In the genomic region with DNA sequence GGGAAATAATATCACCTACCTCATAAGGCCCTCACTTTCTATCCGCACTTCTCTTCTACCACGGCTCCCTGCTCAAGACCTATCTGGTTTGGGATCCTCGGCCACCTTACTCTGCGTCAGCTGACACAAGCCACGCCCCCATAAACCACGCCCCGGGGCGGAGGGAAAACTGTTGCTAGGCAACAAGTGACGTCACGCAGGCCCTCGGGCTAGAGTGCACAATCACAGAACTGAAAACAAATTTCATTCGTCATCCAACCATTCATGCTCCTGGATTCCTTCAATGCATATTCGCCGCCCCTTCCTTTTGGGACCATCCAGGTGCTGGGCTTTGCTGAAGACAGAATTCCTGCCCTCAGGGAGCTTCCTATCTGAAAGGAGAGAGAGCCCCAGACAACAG, we compare ENCODE assay signal across 13 cellular contexts.
DNase-seq lines count a peak whose midpoint lies in the region; ATAC-seq, FAIRE-seq and TF ChIP-seq lines count a peak whose summit lies in the region.
"Had no signal": no experiment of that assay in that cellular context is flagged by ENCODE, and none has a peak within 500 bp of the region (broad histone marks: within the 10 kb centered on the region; RNA-seq: fewer than 3 reads in every experiment).

No MANE protein-coding gene starts in this region.

- no peak for FAIRE-seq in A549 (lab: Jason Lieb, UNC)
- FAIRE-seq in endothelial cell of umbilical vein (lab: Jason Lieb, UNC) = peak; percentile 35
- FAIRE-seq in small intestine (lab: Jason Lieb, UNC) = no peak

- TF ChIP-seq CTCF in A549 (IDR thresholded peaks at IDR 0.05) (no peak), Calu3 (IDR thresholded peaks at IDR 0.05; ENCODE audit: unreplicated experiment) (no peak), endothelial cell of umbilical vein (IDR thresholded peaks at IDR 0.05; ENCODE audit: extremely low read depth in 1 of 2, insufficient read depth in 1 of 2, low read depth in 1 of 2, low read length in 2 of 2) (no peak)

- H3K27ac ChIP-seq in A549 = no peak overlapping the region
- no peak overlapping the region for H3K27ac ChIP-seq in endothelial cell of umbilical vein (ENCODE audit: insufficient read depth, low read depth, low read length)
- H3K27ac ChIP-seq in small intestine (ENCODE audit: low read depth in 1 of 2, low read length in 1 of 2) = no peak overlapping the region
- H3K27ac ChIP-seq: heart right ventricle, KMS-11 had no signal

- H4K20me1 ChIP-seq in endothelial cell of umbilical vein (replicated peaks; ENCODE audit: control insufficient read depth, extremely low read depth, insufficient read depth, low read length) = no peaks in the 10 kb centered on the region

- H3K9me3 ChIP-seq in A549 = no peaks in the 10 kb centered on the region
- H3K9me3 ChIP-seq in endothelial cell of umbilical vein (replicated peaks; ENCODE audit: control insufficient read depth, insufficient read depth, low read length) = no peaks in the 10 kb centered on the region
- H3K9me3 ChIP-seq in small intestine (ENCODE audit: control insufficient read depth, low read depth) = no peaks in the 10 kb centered on the region

- H3K79me2 ChIP-seq in endothelial cell of umbilical vein (ENCODE audit: control insufficient read depth, insufficient read depth, low read length) = no peaks in the 10 kb centered on the region

- TF ChIP-seq POLR2A in A549 (IDR thresholded peaks at IDR 0.05; ENCODE audit: low read length) = no peak
- no peak for TF ChIP-seq POLR2A in endothelial cell of umbilical vein (IDR thresholded peaks at IDR 0.05; ENCODE audit: low read depth, low read length)

- POLR2A ChIA-PET in A549 (lab: Yijun Ruan, JAX) (no interaction called here), endothelial cell of umbilical vein (lab: Charles Lee) (no interaction called here)

- CTCF ChIA-PET in A549 (lab: Yijun Ruan, JAX) (no interaction called here), Calu3 (lab: Charles Lee) (no interaction called here), endothelial cell of umbilical vein (lab: Charles Lee) (no interaction called here)

- H3K9me1 ChIP-seq in endothelial cell of umbilical vein (replicated peaks; ENCODE audit: control insufficient read depth, extremely low read depth, insufficient read depth, low read length) = no peaks in the 10 kb centered on the region

- TF ChIP-seq RAD21 in A549 (conservative IDR thresholded peaks at IDR 0.05 in 1 of 2, IDR thresholded peaks at IDR 0.05 in 1 of 2) = no peak

- H3K4me2 ChIP-seq in A549 = no peak overlapping the region
- no peak overlapping the region for H3K4me2 ChIP-seq in endothelial cell of umbilical vein (ENCODE audit: insufficient read depth, low read length)
- H3K4me2 ChIP-seq: KMS-11 had no signal

- H3K27me3 ChIP-seq in endothelial cell of umbilical vein (ENCODE audit: control insufficient read depth in 2 of 2, insufficient read depth in 2 of 2, low read length in 2 of 2) = no peaks in the 10 kb centered on the region
- no peaks in the 10 kb centered on the region for H3K27me3 ChIP-seq in small intestine (ENCODE audit: control insufficient read depth in 2 of 2, insufficient read depth in 2 of 2, low read length in 2 of 2)

- H3K4me3 Mint-ChIP-seq in Calu3 (ENCODE audit: low read depth, unreplicated experiment) = no peak overlapping the region
- H3K4me3 Mint-ChIP-seq: activated naive CD8-positive, alpha-beta T cell treated with anti-CD3 and anti-CD28 coated beads, Interleukin-2, amount 10 ng/mL, durations not matched to agents 7 days and 5 days had no signal

- no peaks in the 10 kb centered on the region for H3K9me3 Mint-ChIP-seq in Calu3 (ENCODE audit: low read depth, unreplicated experiment)
- H3K9me3 Mint-ChIP-seq: activated naive CD8-positive, alpha-beta T cell treated with anti-CD3 and anti-CD28 coated beads, Interleukin-2, amount 10 ng/mL, durations not matched to agents 7 days and 5 days had no signal

- no peaks in the 10 kb centered on the region for H3K4me1 ChIP-seq in A549
- H3K4me1 ChIP-seq in endothelial cell of umbilical vein (ENCODE audit: control insufficient read depth, extremely low read depth, insufficient read depth, low read length) = no peaks in the 10 kb centered on the region
- H3K4me1 ChIP-seq in small intestine (ENCODE audit: control insufficient read depth in 2 of 2, insufficient read depth in 1 of 2, low read depth in 1 of 2, low read length in 1 of 2) = no peaks in the 10 kb centered on the region
- H3K4me1 ChIP-seq: heart right ventricle had no signal

- H3K4me3 ChIP-seq in A549 (no peak overlapping the region), endothelial cell of umbilical vein (replicated peaks in 1 of 3; ENCODE audit: insufficient read depth in 1 of 3, low read depth in 1 of 3, low read length in 3 of 3) (no peak overlapping the region), small intestine (ENCODE audit: low read depth in 1 of 2, low read length in 2 of 2) (no peak overlapping the region)
- H3K4me3 ChIP-seq: heart right ventricle had no signal

- no peaks in the 10 kb centered on the region for H3K36me3 ChIP-seq in endothelial cell of umbilical vein (ENCODE audit: control insufficient read depth in 2 of 2, extremely low read depth in 1 of 2, insufficient read depth in 2 of 2, low read length in 2 of 2)
- no peaks in the 10 kb centered on the region for H3K36me3 ChIP-seq in small intestine (ENCODE audit: control insufficient read depth in 2 of 2, insufficient read depth in 2 of 2, low read length in 2 of 2)
- H3K36me3 ChIP-seq: heart right ventricle had no signal

- H3K27ac Mint-ChIP-seq in Calu3 (ENCODE audit: unreplicated experiment) = peak overlapping the region; percentile 14
- H3K27ac Mint-ChIP-seq: activated naive CD8-positive, alpha-beta T cell treated with anti-CD3 and anti-CD28 coated beads, Interleukin-2, amount 10 ng/mL, durations not matched to agents 7 days and 5 days had no signal

- no peak for ATAC-seq in A549
- no peak for ATAC-seq in HG03460 (IDR thresholded peaks at IDR 0.05; ENCODE audit: unreplicated experiment)
- no peak for ATAC-seq in HG02970 (IDR thresholded peaks at IDR 0.05; ENCODE audit: low FRiP score, unreplicated experiment)
- ATAC-seq: heart right ventricle had no signal

- H2AFZ ChIP-seq in endothelial cell of umbilical vein (ENCODE audit: low read depth, low read length) = no peak overlapping the region

- DNase-seq in A549 (ENCODE audit: low read depth in 1 of 2, low spot score in 1 of 2) (peak in 1 of 2 experiments; percentile 21), Calu3 (peak; percentile 19), RPMI7951 (ENCODE audit: low read depth) (peak; percentile 46), endothelial cell of umbilical vein (ENCODE audit: low read depth, low spot score) (no peak), small intestine (no peak), NCI-H345 treated with DMSO at 0.1 percent for 48 hours (lab: John Stamatoyannopoulos, UW; ENCODE audit: unreplicated experiment) (no peak)
- DNase-seq: activated naive CD8-positive, alpha-beta T cell treated with anti-CD3 and anti-CD28 coated beads, Interleukin-2, amount 10 ng/mL, durations not matched to agents 7 days and 5 days; heart right ventricle; NCI-H446 treated with DMSO at 0.1 percent for 48 hours; stimulated activated naive CD4-positive, alpha-beta T cell had no signal

- dilution Hi-C loops in endothelial cell of umbilical vein (cut with MboI; ENCODE audit: extremely low pct_ligation_motif_present, low sequenced_read_pairs) = no loop called here

- H3K9ac ChIP-seq in endothelial cell of umbilical vein (replicated peaks; ENCODE audit: extremely low read depth, insufficient read depth, low read length) = no peak overlapping the region
- H3K9ac ChIP-seq: KMS-11 had no signal

- 46% methylated on average over 14 of the region's 14 CpGs for WGBS in A549 (ENCODE audit: missing lambda C conversion rate)
- WGBS in small intestine, 3 donors = 52 to 65% (median 59%) methylated on average over 12 to 14 of the region's 14 CpGs

- BruUV-seq in Calu3 (replicated peaks; lab: Mats Ljungman, UMichigan) (no TSS peak), endothelial cell of umbilical vein (replicated peaks; lab: Mats Ljungman, UMichigan) (no TSS peak)

- TF ChIP-seq EP300 in A549 (IDR thresholded peaks at IDR 0.05) = no peak

- no peaks in the 10 kb centered on the region for H3K36me3 Mint-ChIP-seq in Calu3 (ENCODE audit: insufficient read depth, unreplicated experiment)
- H3K36me3 Mint-ChIP-seq: activated naive CD8-positive, alpha-beta T cell treated with anti-CD3 and anti-CD28 coated beads, Interleukin-2, amount 10 ng/mL, durations not matched to agents 7 days and 5 days had no signal

- no peaks in the 10 kb centered on the region for H3K4me1 Mint-ChIP-seq in Calu3 (ENCODE audit: low read depth, unreplicated experiment)
- H3K4me1 Mint-ChIP-seq: activated naive CD8-positive, alpha-beta T cell treated with anti-CD3 and anti-CD28 coated beads, Interleukin-2, amount 10 ng/mL, durations not matched to agents 7 days and 5 days had no signal

- H3K27me3 Mint-ChIP-seq in Calu3 (ENCODE audit: unreplicated experiment) = peaks cover 13% of the 10 kb centered on the region

- intact Hi-C loops in Calu3 (cut with micrococcal nuclease; ENCODE audit: unreplicated experiment) (no loop called here), endothelial cell of umbilical vein (cut with micrococcal nuclease) (no loop called here)

TF ChIP-seq in A549, 52 proteins besides CTCF, POLR2A, EP300 and RAD21 (continues in another document):
- no peak for TF ChIP-seq JUN (IDR thresholded peaks at IDR 0.05)

TF ChIP-seq in endothelial cell of umbilical vein, 7 proteins besides CTCF, POLR2A, EP300 and RAD21:
- no peak for TF ChIP-seq EZH2 (IDR thresholded peaks at IDR 0.05; ENCODE audit: borderline replicate concordance, low read depth, low read length, severe bottlenecking)
- no peak for TF ChIP-seq JUN (IDR thresholded peaks at IDR 0.05; ENCODE audit: borderline replicate concordance, insufficient read depth, insufficient read length, low read depth)
- TF ChIP-seq FOS (IDR thresholded peaks at IDR 0.05; ENCODE audit: borderline replicate concordance, insufficient read depth, low read length) = no peak
- TF ChIP-seq MAX (IDR thresholded peaks at IDR 0.05; ENCODE audit: insufficient read depth, insufficient read length) = no peak
- no peak for TF ChIP-seq GATA2 (IDR thresholded peaks at IDR 0.05; ENCODE audit: insufficient read depth, insufficient read length, low read depth, low read length)
- no peak for TF ChIP-seq MYC (IDR thresholded peaks at IDR 0.05; ENCODE audit: low read depth, low read length)
- TF ChIP-seq POLR2AphosphoS5 (IDR thresholded peaks at IDR 0.05; ENCODE audit: insufficient read depth, low read depth, low read length) = no peak

Comparison
In these comparisons a context has a peak if more than half of its experiments do, and no peak if none do; other contexts are left out.
1. DNase-seq: peak in Calu3 (single experiment) and RPMI7951 (single experiment); none in endothelial cell of umbilical vein (single experiment), small intestine (single experiment) and NCI-H345 treated with DMSO at 0.1 percent for 48 hours (single experiment).